8 cellular contexts compared by ENCODE assay signal in the genomic region with DNA sequence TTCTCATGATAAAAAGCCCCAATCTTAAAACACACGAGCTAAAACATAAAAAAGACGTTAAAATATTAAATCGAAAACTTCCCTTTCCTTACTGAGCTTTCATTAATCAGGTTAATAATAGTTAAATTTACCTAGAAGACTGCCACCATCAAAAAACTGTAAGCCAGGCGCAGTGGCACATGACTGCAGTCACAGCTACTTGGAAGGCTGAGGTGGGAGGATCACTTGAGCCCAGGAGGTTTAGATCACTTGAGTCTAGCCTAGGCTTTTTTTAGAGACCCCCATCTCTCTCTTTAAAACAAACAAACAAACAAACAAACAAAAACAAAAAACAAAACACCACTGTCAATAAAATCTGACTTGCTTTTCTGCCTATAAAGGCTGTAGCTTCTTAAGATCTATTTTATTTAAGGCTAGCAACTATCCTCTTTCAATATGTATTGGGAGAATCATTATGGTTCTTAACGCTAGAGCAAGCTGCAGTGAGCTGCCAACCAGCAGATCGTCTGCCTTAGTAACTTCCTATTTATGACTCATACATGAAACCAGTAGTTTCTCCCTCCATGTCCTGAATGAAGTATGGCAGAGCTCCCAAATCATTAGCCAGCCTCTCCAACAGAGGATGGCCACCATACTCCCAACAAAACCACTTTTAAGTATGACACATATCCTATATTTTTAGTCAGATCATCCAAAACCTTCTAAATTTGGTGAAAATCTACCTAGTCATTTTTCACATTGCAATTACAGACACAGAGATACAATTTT.
A peak's percentile ranks its signal among the peaks of the same experiment; 100 is the strongest.
DNase-seq lines count a peak whose midpoint lies in the region; ATAC-seq, FAIRE-seq and TF ChIP-seq lines count a peak whose summit lies in the region.

No MANE protein-coding gene starts in this region.

- no peaks in the 10 kb centered on the region for H3K27me3 Mint-ChIP-seq in osteocyte (ENCODE audit: unreplicated experiment)
- no peaks in the 10 kb centered on the region for H3K27me3 Mint-ChIP-seq in naive thymus-derived CD8-positive, alpha-beta T cell
- H3K27me3 Mint-ChIP-seq in activated T-helper 2 cell treated with anti-CD3 and anti-CD28 coated beads, Interferon-gamma antibody, Interleukin-2, Interleukin-4, amounts not matched to agents 10 μg/mL and 5 μg/mL and 100 μg/mL, durations not matched to agents 14 hours and 24 hours and 36 hours (ENCODE audit: low read depth): no peaks in the 10 kb centered on the region

- H3K4me3 Mint-ChIP-seq in osteocyte (ENCODE audit: unreplicated experiment): no peak overlapping the region
- H3K4me3 Mint-ChIP-seq in naive thymus-derived CD8-positive, alpha-beta T cell: peak overlapping the region in 3 of 10 donors; percentile 8 to 45 (median 32)
- no peak overlapping the region for H3K4me3 Mint-ChIP-seq in activated T-helper 2 cell treated with anti-CD3 and anti-CD28 coated beads, Interferon-gamma antibody, Interleukin-2, Interleukin-4, amounts not matched to agents 10 μg/mL and 5 μg/mL and 100 μg/mL, durations not matched to agents 14 hours and 24 hours and 36 hours (ENCODE audit: low read depth)

- intact Hi-C loops in activated T-helper 2 cell treated with anti-CD3 and anti-CD28 coated beads, Interferon-gamma antibody, Interleukin-2, Interleukin-4, amounts not matched to agents 10 μg/mL and 5 μg/mL and 100 μg/mL, durations not matched to agents 14 hours and 24 hours and 36 hours (cut with micrococcal nuclease): loop anchor here (1.0 kb wide), 1 partner anchor 20 kb away; no protein-coding TSS in a partner anchor

- no peak for TF ChIP-seq RAD21 in A549 (conservative IDR thresholded peaks at IDR 0.05 in 1 of 2, IDR thresholded peaks at IDR 0.05 in 1 of 2)

- TF ChIP-seq POLR2A in A549 (IDR thresholded peaks at IDR 0.05; ENCODE audit: low read length): no peak

- ATAC-seq in A549 (peak; percentile 94 to 95), HG02678 (IDR thresholded peaks at IDR 0.05; ENCODE audit: unreplicated experiment) (peak; percentile 86)
- ATAC-seq in naive thymus-derived CD8-positive, alpha-beta T cell: no peak

- peaks cover 35% of the 10 kb centered on the region for H3K4me1 Mint-ChIP-seq in osteocyte (ENCODE audit: unreplicated experiment)
- H3K4me1 Mint-ChIP-seq in naive thymus-derived CD8-positive, alpha-beta T cell: peaks cover 25 to 39% (median 37%) of the 10 kb centered on the region in 4 donors
- H3K4me1 Mint-ChIP-seq in activated T-helper 2 cell treated with anti-CD3 and anti-CD28 coated beads, Interferon-gamma antibody, Interleukin-2, Interleukin-4, amounts not matched to agents 10 μg/mL and 5 μg/mL and 100 μg/mL, durations not matched to agents 14 hours and 24 hours and 36 hours (ENCODE audit: low read depth): peaks cover 13% of the 10 kb centered on the region

- TF ChIP-seq EP300 in A549 (IDR thresholded peaks at IDR 0.05): no peak

- no peaks in the 10 kb centered on the region for H3K9me3 ChIP-seq in A549

- POLR2A ChIA-PET in A549 (lab: Yijun Ruan, JAX): no interaction called here
- POLR2A ChIA-PET in naive thymus-derived CD8-positive, alpha-beta T cell (lab: Charles Lee): no interaction called here

- peaks cover 3% of the 10 kb centered on the region for H3K36me3 Mint-ChIP-seq in osteocyte (ENCODE audit: unreplicated experiment)
- peaks cover 0 to 19% (median 10%) of the 10 kb centered on the region in 3 donors for H3K36me3 Mint-ChIP-seq in naive thymus-derived CD8-positive, alpha-beta T cell
- H3K36me3 Mint-ChIP-seq in activated T-helper 2 cell treated with anti-CD3 and anti-CD28 coated beads, Interferon-gamma antibody, Interleukin-2, Interleukin-4, amounts not matched to agents 10 μg/mL and 5 μg/mL and 100 μg/mL, durations not matched to agents 14 hours and 24 hours and 36 hours (ENCODE audit: low read depth): peaks cover 8% of the 10 kb centered on the region

- FAIRE-seq in A549 (lab: Jason Lieb, UNC): no peak

- peak; percentile 54 to 75 for DNase-seq in A549 (ENCODE audit: low read depth in 1 of 2, low spot score in 1 of 2)
- DNase-seq in GM12864 (ENCODE audit: low read depth): peak; percentile 21
- peak; percentile 48 for DNase-seq in NCI-H2196 treated with DMSO at 0.1 percent for 48 hours (lab: John Stamatoyannopoulos, UW; ENCODE audit: unreplicated experiment)
- DNase-seq in cerebellum (ENCODE audit: low spot score): peak; percentile 17
- DNase-seq in osteocyte (ENCODE audit: extremely low spot score, unreplicated experiment): no peak
- DNase-seq in naive thymus-derived CD8-positive, alpha-beta T cell: no peak
- DNase-seq in activated T-helper 2 cell treated with anti-CD3 and anti-CD28 coated beads, Interferon-gamma antibody, Interleukin-2, Interleukin-4, amounts not matched to agents 10 μg/mL and 5 μg/mL and 100 μg/mL, durations not matched to agents 14 hours and 24 hours and 36 hours (ENCODE audit: low spot score): no peak

- H3K9me3 Mint-ChIP-seq in osteocyte (ENCODE audit: unreplicated experiment): peaks cover 6% of the 10 kb centered on the region
- H3K9me3 Mint-ChIP-seq in naive thymus-derived CD8-positive, alpha-beta T cell: peaks cover 0 to 5% (median 0%) of the 10 kb centered on the region in 9 donors
- peaks cover 8% of the 10 kb centered on the region for H3K9me3 Mint-ChIP-seq in activated T-helper 2 cell treated with anti-CD3 and anti-CD28 coated beads, Interferon-gamma antibody, Interleukin-2, Interleukin-4, amounts not matched to agents 10 μg/mL and 5 μg/mL and 100 μg/mL, durations not matched to agents 14 hours and 24 hours and 36 hours

- WGBS in A549 (ENCODE audit: missing lambda C conversion rate): 35% methylated on average over 6 of the region's 6 CpGs

- CTCF ChIA-PET in A549 (lab: Yijun Ruan, JAX): no interaction called here

- TF ChIP-seq CTCF in A549 (IDR thresholded peaks at IDR 0.05) (no peak), GM12864 (IDR thresholded peaks at IDR 0.05; ENCODE audit: low read depth, low read length, missing control alignments) (no peak), osteocyte (IDR thresholded peaks at IDR 0.05) (no peak)

- no peak overlapping the region for H3K4me3 ChIP-seq in A549
- no peak overlapping the region for H3K4me3 ChIP-seq in GM12864 (ENCODE audit: low read depth, low read length)

- H3K4me1 ChIP-seq in A549: peaks cover 17% of the 10 kb centered on the region

- H3K27ac ChIP-seq in A549: peak overlapping the region; percentile 24 to 56; a peak in 3 of 6 replicates

- peak overlapping the region; percentile 61 for H3K4me2 ChIP-seq in A549

- peak overlapping the region; percentile 35 for H3K27ac Mint-ChIP-seq in osteocyte (ENCODE audit: unreplicated experiment)
- H3K27ac Mint-ChIP-seq in naive thymus-derived CD8-positive, alpha-beta T cell: peak overlapping the region in 4 of 10 donors; percentile 15 to 56 (median 22)
- H3K27ac Mint-ChIP-seq in activated T-helper 2 cell treated with anti-CD3 and anti-CD28 coated beads, Interferon-gamma antibody, Interleukin-2, Interleukin-4, amounts not matched to agents 10 μg/mL and 5 μg/mL and 100 μg/mL, durations not matched to agents 14 hours and 24 hours and 36 hours: no peak overlapping the region

TF ChIP-seq in A549, 52 proteins besides CTCF, POLR2A, EP300 and RAD21:
- no peak for TF ChIP-seq RNF2 (IDR thresholded peaks at IDR 0.05; ENCODE audit: borderline replicate concordance, low read depth)
- peak; percentile 33; the same call in 1 of the 2 replicates for TF ChIP-seq FOSL2 (IDR thresholded peaks at IDR 0.05)
- TF ChIP-seq FOSL2 (CRISPR knock-in tag; IDR thresholded peaks at IDR 0.05): peak; percentile 91
TF ChIP-seq in A549: peak in this region for 1.

Comparison
In these comparisons a context has a peak if more than half of its experiments do, and no peak if none do; other contexts are left out.
1. ATAC-seq: peak in A549 (2 of 2) and HG02678 (single experiment); none in naive thymus-derived CD8-positive, alpha-beta T cell (0 of 2).
2. DNase-seq: peak in A549 (2 of 2), GM12864 (single experiment), NCI-H2196 treated with DMSO at 0.1 percent for 48 hours (single experiment) and cerebellum (single experiment); none in osteocyte (single experiment), naive thymus-derived CD8-positive, alpha-beta T cell (0 of 10) and activated T-helper 2 cell treated with anti-CD3 and anti-CD28 coated beads, Interferon-gamma antibody, Interleukin-2, Interleukin-4, amounts not matched to agents 10 μg/mL and 5 μg/mL and 100 μg/mL, durations not matched to agents 14 hours and 24 hours and 36 hours (single experiment).